In the genomic region with DNA sequence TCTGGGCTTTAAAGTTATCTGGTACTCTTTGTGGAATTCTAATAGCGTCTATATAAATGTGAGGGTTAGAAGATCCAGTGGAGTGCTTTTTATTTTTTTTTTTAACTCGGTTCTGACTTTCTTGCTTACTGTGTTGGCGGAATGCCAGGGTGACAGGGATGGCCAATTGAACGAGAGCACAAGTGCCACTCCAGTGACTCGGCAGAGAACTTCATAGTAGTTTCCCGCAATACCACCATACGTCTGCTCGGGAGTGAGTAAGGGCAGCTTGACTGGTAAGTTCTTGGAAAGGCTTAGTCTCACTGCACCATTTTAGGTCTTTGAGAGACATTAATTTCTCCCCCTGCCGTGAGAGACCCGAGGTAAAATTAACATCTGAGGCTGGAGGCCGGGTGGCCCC, we compare ENCODE assay signal across 1 cellular context.
TF ChIP-seq lines count a peak whose summit lies in the region.

No MANE protein-coding gene starts in this region.

TF ChIP-seq in HepG2, 621 proteins besides CTCF, POLR2A, EP300 and RAD21 (continued from another document):
- TF ChIP-seq, protein P1, sequence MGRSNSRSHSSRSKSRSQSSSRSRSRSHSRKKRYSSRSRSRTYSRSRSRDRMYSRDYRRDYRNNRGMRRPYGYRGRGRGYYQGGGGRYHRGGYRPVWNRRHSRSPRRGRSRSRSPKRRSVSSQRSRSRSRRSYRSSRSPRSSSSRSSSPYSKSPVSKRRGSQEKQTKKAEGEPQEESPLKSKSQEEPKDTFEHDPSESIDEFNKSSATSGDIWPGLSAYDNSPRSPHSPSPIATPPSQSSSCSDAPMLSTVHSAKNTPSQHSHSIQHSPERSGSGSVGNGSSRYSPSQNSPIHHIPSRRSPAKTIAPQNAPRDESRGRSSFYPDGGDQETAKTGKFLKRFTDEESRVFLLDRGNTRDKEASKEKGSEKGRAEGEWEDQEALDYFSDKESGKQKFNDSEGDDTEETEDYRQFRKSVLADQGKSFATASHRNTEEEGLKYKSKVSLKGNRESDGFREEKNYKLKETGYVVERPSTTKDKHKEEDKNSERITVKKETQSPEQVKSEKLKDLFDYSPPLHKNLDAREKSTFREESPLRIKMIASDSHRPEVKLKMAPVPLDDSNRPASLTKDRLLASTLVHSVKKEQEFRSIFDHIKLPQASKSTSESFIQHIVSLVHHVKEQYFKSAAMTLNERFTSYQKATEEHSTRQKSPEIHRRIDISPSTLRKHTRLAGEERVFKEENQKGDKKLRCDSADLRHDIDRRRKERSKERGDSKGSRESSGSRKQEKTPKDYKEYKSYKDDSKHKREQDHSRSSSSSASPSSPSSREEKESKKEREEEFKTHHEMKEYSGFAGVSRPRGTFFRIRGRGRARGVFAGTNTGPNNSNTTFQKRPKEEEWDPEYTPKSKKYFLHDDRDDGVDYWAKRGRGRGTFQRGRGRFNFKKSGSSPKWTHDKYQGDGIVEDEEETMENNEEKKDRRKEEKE (IDR thresholded peaks at IDR 0.05): no peak
- no peak for TF ChIP-seq CBX2 (IDR thresholded peaks at IDR 0.05; ENCODE audit: low read depth, low read length)
- no peak for TF ChIP-seq CBX2 (CRISPR knock-in tag; IDR thresholded peaks at IDR 0.05; ENCODE audit: low read depth)
- no peak for TF ChIP-seq ZC3H13 (CRISPR knock-in tag; IDR thresholded peaks at IDR 0.05)
- no peak for TF ChIP-seq ZFP36L2 (CRISPR knock-in tag; IDR thresholded peaks at IDR 0.05)
- TF ChIP-seq ZNF235 (CRISPR knock-in tag; IDR thresholded peaks at IDR 0.05; ENCODE audit: borderline replicate concordance): no peak
- no peak for TF ChIP-seq ZNF749 (CRISPR knock-in tag; IDR thresholded peaks at IDR 0.05; ENCODE audit: borderline replicate concordance)
- TF ChIP-seq ZNF780A (CRISPR knock-in tag; IDR thresholded peaks at IDR 0.05): no peak
TF ChIP-seq in HepG2: peak in this region for 0.
